ENCODE assay signal across 9 cellular contexts in the genomic region with DNA sequence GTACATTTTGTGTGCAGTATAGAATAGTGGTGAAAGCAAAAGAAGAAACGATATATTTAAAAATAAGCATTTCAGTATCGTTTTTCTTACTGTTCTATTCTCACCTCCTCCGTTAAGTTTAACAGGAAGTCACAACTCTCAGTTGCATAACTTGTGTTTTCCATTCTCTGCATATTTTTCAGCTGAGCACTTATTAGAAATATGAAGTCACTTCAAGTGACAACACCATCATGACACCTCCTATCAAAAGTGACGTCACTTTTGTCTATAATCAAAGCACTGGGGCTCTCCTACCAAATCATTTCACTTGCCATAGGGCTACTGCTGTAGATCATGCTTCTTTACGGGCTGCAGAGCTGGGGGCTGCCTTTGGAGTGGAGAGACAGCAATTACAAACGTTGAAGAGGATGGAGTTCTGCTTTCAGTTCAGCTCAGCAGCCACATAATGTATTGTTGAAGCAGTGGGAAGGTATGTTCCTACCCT. TPM values are rescaled to one million over a fixed set of nuclear protein-coding genes. Genes with fewer than 3 reads are reported as not detected.
DNase-seq lines count a peak whose midpoint lies in the region; ATAC-seq and TF ChIP-seq lines count a peak whose summit lies in the region.
"Had no signal": no experiment of that assay in that cellular context is flagged by ENCODE, and none has a peak within 500 bp of the region (broad histone marks: within the 10 kb centered on the region; RNA-seq: fewer than 3 reads in every experiment).

No MANE protein-coding gene starts in this region.

- H3K4me1 Mint-ChIP-seq in T-helper 2 cell treated with Interferon-gamma antibody and Interleukin-4, amounts not matched to agents 5 μg/mL and 100 μg/mL, for 36 hours (ENCODE audit: low read depth), result peaks cover 57% of the 10 kb centered on the region
- peaks cover 20% of the 10 kb centered on the region for H3K4me1 Mint-ChIP-seq in HFFc6 (ENCODE audit: low read depth)

- H3K27ac Mint-ChIP-seq in T-helper 2 cell treated with Interferon-gamma antibody and Interleukin-4, amounts not matched to agents 5 μg/mL and 100 μg/mL, for 36 hours, result peak overlapping the region; percentile 90
- H3K27ac Mint-ChIP-seq in HFFc6, result no peak overlapping the region

- no peaks in the 10 kb centered on the region for H3K36me3 ChIP-seq in right lobe of liver
- H3K36me3 ChIP-seq in sigmoid colon, result no peaks in the 10 kb centered on the region

- intact Hi-C loops in right cardiac atrium (cut with DNase I) (no loop called here), Right ventricle myocardium inferior (cut with DNase I) (no loop called here), right lobe of liver (cut with DNase I) (no loop called here), sigmoid colon (cut with DNase I) (no loop called here)

- H3K27me3 ChIP-seq in right cardiac atrium (ENCODE audit: control insufficient read depth, insufficient read depth) (no peaks in the 10 kb centered on the region), right lobe of liver (no peaks in the 10 kb centered on the region), sigmoid colon (no peaks in the 10 kb centered on the region)

- H3K27me3 Mint-ChIP-seq in T-helper 2 cell treated with Interferon-gamma antibody and Interleukin-4, amounts not matched to agents 5 μg/mL and 100 μg/mL, for 36 hours (ENCODE audit: low read depth), result no peaks in the 10 kb centered on the region
- H3K27me3 Mint-ChIP-seq in HFFc6 (ENCODE audit: insufficient read depth), result peaks cover 2% of the 10 kb centered on the region

- TF ChIP-seq POLR2A in right lobe of liver (IDR thresholded peaks at IDR 0.05) (no peak), sigmoid colon (IDR thresholded peaks at IDR 0.05) (no peak)

- TF ChIP-seq CTCF in right lobe of liver (IDR thresholded peaks at IDR 0.05) (no peak), HFFc6 (IDR thresholded peaks at IDR 0.05) (no peak), sigmoid colon (IDR thresholded peaks at IDR 0.05) (no peak)

- no peak for TF ChIP-seq EP300 in sigmoid colon (IDR thresholded peaks at IDR 0.05)

- 28% methylated on average over 6 of the region's 6 CpGs for WGBS in right cardiac atrium
- 29% methylated on average over 6 of the region's 6 CpGs for WGBS in right lobe of liver (ENCODE audit: insufficient coverage, low coverage, low lambda C conversion rate, missing lambda C conversion rate)
- WGBS in sigmoid colon, 2 donors, result 34 to 73% methylated on average over 6 of the region's 6 CpGs

- no peak overlapping the region for H3K4me3 ChIP-seq in right cardiac atrium (ENCODE audit: low read length)
- H3K4me3 ChIP-seq in right lobe of liver, result no peak overlapping the region
- H3K4me3 ChIP-seq in sigmoid colon, result no peak overlapping the region

- peaks cover 48% of the 10 kb centered on the region for H3K36me3 Mint-ChIP-seq in T-helper 2 cell treated with Interferon-gamma antibody and Interleukin-4, amounts not matched to agents 5 μg/mL and 100 μg/mL, for 36 hours (ENCODE audit: low read depth)
- no peaks in the 10 kb centered on the region for H3K36me3 Mint-ChIP-seq in HFFc6 (ENCODE audit: low read depth)

- no peaks in the 10 kb centered on the region for H3K9me3 Mint-ChIP-seq in T-helper 2 cell treated with Interferon-gamma antibody and Interleukin-4, amounts not matched to agents 5 μg/mL and 100 μg/mL, for 36 hours
- H3K9me3 Mint-ChIP-seq in HFFc6, result no peaks in the 10 kb centered on the region

- H3K27ac ChIP-seq in right cardiac atrium (ENCODE audit: low read length) (no peak overlapping the region), right lobe of liver (no peak overlapping the region), sigmoid colon (no peak overlapping the region)

- no peaks in the 10 kb centered on the region for H3K4me1 ChIP-seq in right cardiac atrium (ENCODE audit: control insufficient read depth, insufficient read depth, low read length)
- no peaks in the 10 kb centered on the region for H3K4me1 ChIP-seq in right lobe of liver
- no peaks in the 10 kb centered on the region for H3K4me1 ChIP-seq in sigmoid colon

- ATAC-seq in right cardiac atrium, result peak; percentile 29 to 34
- no peak for ATAC-seq in Right ventricle myocardium inferior
- ATAC-seq in HG02943 (IDR thresholded peaks at IDR 0.05; ENCODE audit: low read depth, unreplicated experiment), result peak; percentile 77
- peak in 3 of 4 donors; percentile 34 to 69 (median 50) for ATAC-seq in right lobe of liver
- ATAC-seq: left colon had no signal

- H3K9me3 ChIP-seq in right cardiac atrium (ENCODE audit: control insufficient read depth, low read length) (no peaks in the 10 kb centered on the region), right lobe of liver (no peaks in the 10 kb centered on the region), sigmoid colon (no peaks in the 10 kb centered on the region)

- H3K4me3 Mint-ChIP-seq in T-helper 2 cell treated with Interferon-gamma antibody and Interleukin-4, amounts not matched to agents 5 μg/mL and 100 μg/mL, for 36 hours, result peak overlapping the region; percentile 43
- no peak overlapping the region for H3K4me3 Mint-ChIP-seq in HFFc6

- DNase-seq in right cardiac atrium (no peak), Right ventricle myocardium inferior (ENCODE audit: missing footprints) (no peak), right lobe of liver (no peak), NCI-H1105 (lab: John Stamatoyannopoulos, UW) (no peak), HFFc6 (no peak), sigmoid colon (no peak)
- DNase-seq in T-helper 2 cell treated with Interferon-gamma antibody and Interleukin-4, amounts not matched to agents 5 μg/mL and 100 μg/mL, for 36 hours (ENCODE audit: low spot score), result peak; percentile 32

RNA-seq across cellular contexts. Expression of gene STAT4, which starts 36.3 kb away (rescaled TPM):
- 10 to 100 TPM in 3 of 4 donors, 1 to 10 TPM in 1; 7.0 to 27.0 (median 18.2) TPM for total RNA-seq in right cardiac atrium
- polyA plus RNA-seq in right cardiac atrium, result 13.0 TPM
- total RNA-seq in Right ventricle myocardium inferior, result 0.76 TPM
- 1 to 10 TPM in 5 of 6 experiments, under 1 TPM in 1; 0.90 to 6.1 (median 3.2) TPM for total RNA-seq in right lobe of liver
- 1 to 10 TPM in 1 of 6 experiments, under 1 TPM in 5; 0.31 to 1.1 (median 0.47) TPM for total RNA-seq in HFFc6 (2021; fragmentation: NEBNext Ultra II Directional; extraction: Animal tissue kit (Norgen Biotek cat#: 25700))
- 1 to 10 TPM in 1 of 4 donors, under 1 TPM in 2, not detected in 1; 0.68 to 2.3 (median 0.71) TPM for total RNA-seq in sigmoid colon
- 1 to 10 TPM in 1 of 3 donors, under 1 TPM in 2; 0.46 to 4.6 (median 0.60) TPM for polyA plus RNA-seq in sigmoid colon
